ENCODE assay signal across 18 cellular contexts in the genomic region with DNA sequence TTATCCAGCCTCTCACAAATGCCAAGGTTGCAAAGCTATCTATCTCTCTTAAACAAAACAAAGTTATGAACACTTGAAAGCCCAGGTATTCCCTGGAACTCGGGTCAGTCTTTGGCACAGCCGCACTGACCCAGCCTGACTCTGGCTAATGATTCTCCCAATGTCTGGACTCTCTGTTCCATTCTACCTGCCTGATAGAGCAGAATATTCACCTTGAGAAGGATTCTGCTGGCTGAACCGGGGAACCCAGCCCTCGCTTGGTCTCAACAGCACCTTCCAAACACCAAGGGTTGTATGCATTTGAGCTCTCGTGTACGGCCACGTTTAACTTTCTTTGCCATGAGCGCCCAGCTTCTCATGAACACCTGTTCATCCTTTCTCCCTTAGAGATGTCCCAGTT.
DNase-seq lines count a peak whose midpoint lies in the region; ATAC-seq and TF ChIP-seq lines count a peak whose summit lies in the region.
"Had no signal": no experiment of that assay in that cellular context is flagged by ENCODE, and none has a peak within 500 bp of the region (broad histone marks: within the 10 kb centered on the region; RNA-seq: fewer than 3 reads in every experiment).

No MANE protein-coding gene starts in this region.

- no peaks in the 10 kb centered on the region for H3K36me3 Mint-ChIP-seq in activated CD8-positive, alpha-beta memory T cell treated with anti-CD3 and anti-CD28 coated beads, Interleukin-2, amount 10 ng/mL, durations not matched to agents 7 days and 5 days
- no peaks in the 10 kb centered on the region for H3K36me3 Mint-ChIP-seq in activated T-cell treated with anti-CD3 and anti-CD28 coated beads, Interleukin-2, amount 50 U/mL, for 24 hours (ENCODE audit: low read depth)
- H3K36me3 Mint-ChIP-seq: type B pancreatic cell had no signal

- WGBS in lung, 2 donors = 80 to 90% methylated on average over 8 of the region's 8 CpGs

- H3K36me3 ChIP-seq in lung (ENCODE audit: control insufficient read depth in 2 of 2, insufficient read depth in 2 of 2, low read length in 2 of 2) (peaks cover 0 to 5% of the 10 kb centered on the region in 2 donors), stomach smooth muscle (ENCODE audit: control insufficient read depth in 2 of 2, insufficient read depth in 2 of 2, low read length in 2 of 2) (no peaks in the 10 kb centered on the region)
- H3K36me3 ChIP-seq: SJCRH30 had no signal

- H3K9ac ChIP-seq in stomach smooth muscle (ENCODE audit: low read length in 2 of 2) = peak overlapping the region in 1 of 2 donors; percentile 36

- no peak overlapping the region for H3K27ac Mint-ChIP-seq in activated CD8-positive, alpha-beta memory T cell treated with anti-CD3 and anti-CD28 coated beads, Interleukin-2, amount 10 ng/mL, durations not matched to agents 7 days and 5 days
- H3K27ac Mint-ChIP-seq in activated T-cell treated with anti-CD3 and anti-CD28 coated beads, Interleukin-2, amount 50 U/mL, for 24 hours = no peak overlapping the region

- no peaks in the 10 kb centered on the region for H3K27me3 Mint-ChIP-seq in activated CD8-positive, alpha-beta memory T cell treated with anti-CD3 and anti-CD28 coated beads, Interleukin-2, amount 10 ng/mL, durations not matched to agents 7 days and 5 days
- no peaks in the 10 kb centered on the region for H3K27me3 Mint-ChIP-seq in activated T-cell treated with anti-CD3 and anti-CD28 coated beads, Interleukin-2, amount 50 U/mL, for 24 hours

- CTCF ChIA-PET in activated CD8-positive, alpha-beta memory T cell treated with anti-CD3 and anti-CD28 coated beads, Interleukin-2, amount 10 ng/mL, durations not matched to agents 7 days and 5 days (lab: Charles Lee) = interaction anchor here (0.9 to 1.2 kb wide), 3 partner anchors 8 to 280 kb away, joined by 3 to 5 read pairs (median 3); no protein-coding TSS in a partner anchor

- H3K4me1 ChIP-seq in lung (ENCODE audit: control insufficient read depth in 2 of 2, insufficient read depth in 2 of 2, low read length in 2 of 2) = peaks cover 59 to 74% of the 10 kb centered on the region in 2 donors
- H3K4me1 ChIP-seq in stomach smooth muscle (ENCODE audit: control insufficient read depth, insufficient read depth, low read length) = peaks cover 96% of the 10 kb centered on the region
- H3K4me1 ChIP-seq: SJCRH30 had no signal

- H3K27me3 ChIP-seq in lung (ENCODE audit: control insufficient read depth, insufficient read depth) (no peaks in the 10 kb centered on the region), stomach smooth muscle (ENCODE audit: control insufficient read depth in 1 of 2, insufficient read depth in 2 of 2, low read length in 2 of 2) (no peaks in the 10 kb centered on the region)
- H3K27me3 ChIP-seq: SJCRH30 had no signal

- TF ChIP-seq CTCF in 22Rv1 (IDR thresholded peaks at IDR 0.05) (no peak), lung (IDR thresholded peaks at IDR 0.05; ENCODE audit: control extremely low read depth, extremely low read depth) (no peak)

- no peak overlapping the region for H3K4me3 Mint-ChIP-seq in activated CD8-positive, alpha-beta memory T cell treated with anti-CD3 and anti-CD28 coated beads, Interleukin-2, amount 10 ng/mL, durations not matched to agents 7 days and 5 days
- H3K4me3 Mint-ChIP-seq in activated T-cell treated with anti-CD3 and anti-CD28 coated beads, Interleukin-2, amount 50 U/mL, for 24 hours = no peak overlapping the region
- H3K4me3 Mint-ChIP-seq: type B pancreatic cell had no signal

- H3K9me3 ChIP-seq in lung (ENCODE audit: control insufficient read depth in 2 of 2, insufficient read depth in 1 of 2, low read length in 1 of 2) (no peaks in the 10 kb centered on the region), stomach smooth muscle (ENCODE audit: control insufficient read depth in 2 of 2, low read length in 2 of 2) (no peaks in the 10 kb centered on the region)
- H3K9me3 ChIP-seq: SJCRH30 had no signal

- H3K4me1 Mint-ChIP-seq in activated CD8-positive, alpha-beta memory T cell treated with anti-CD3 and anti-CD28 coated beads, Interleukin-2, amount 10 ng/mL, durations not matched to agents 7 days and 5 days = peaks cover 61% of the 10 kb centered on the region
- peaks cover 75% of the 10 kb centered on the region for H3K4me1 Mint-ChIP-seq in activated T-cell treated with anti-CD3 and anti-CD28 coated beads, Interleukin-2, amount 50 U/mL, for 24 hours (ENCODE audit: low read depth)

- DNase-seq in lung (ENCODE audit: low spot score) (no peak), OCI-M1 (lab: John Stamatoyannopoulos, UW) (no peak)
- no peak for DNase-seq in activated CD8-positive, alpha-beta memory T cell treated with anti-CD3 and anti-CD28 coated beads, Interleukin-2, amount 10 ng/mL, durations not matched to agents 7 days and 5 days
- DNase-seq in activated T-cell treated with anti-CD3 and anti-CD28 coated beads, Interleukin-2, amount 50 U/mL, for 24 hours = no peak
- DNase-seq: activated gamma-delta T cell, cortex of kidney, GOT3, KBM-7, NCI-H1048, NCI-H2081, NCI-H510A treated with DMSO at 0.1 percent for 48 hours, SJCRH30, T-helper 2 cell had no signal

- H3K9me3 Mint-ChIP-seq in activated CD8-positive, alpha-beta memory T cell treated with anti-CD3 and anti-CD28 coated beads, Interleukin-2, amount 10 ng/mL, durations not matched to agents 7 days and 5 days (ENCODE audit: low read depth) = no peaks in the 10 kb centered on the region
- no peaks in the 10 kb centered on the region for H3K9me3 Mint-ChIP-seq in activated T-cell treated with anti-CD3 and anti-CD28 coated beads, Interleukin-2, amount 50 U/mL, for 24 hours
- H3K9me3 Mint-ChIP-seq: type B pancreatic cell had no signal

- H3K27ac ChIP-seq in 22Rv1 (peak overlapping the region; percentile 98), angular gyrus (ENCODE audit: low read depth, low read length) (peak overlapping the region; percentile 61), lung (ENCODE audit: low read depth in 1 of 2, low read length in 1 of 2) (peak overlapping the region; percentile 54 to 99), stomach smooth muscle (ENCODE audit: low read length) (peak overlapping the region; percentile 100)
- H3K27ac ChIP-seq: SJCRH30 had no signal

- no peak for ATAC-seq in lung (ENCODE audit: insufficient read depth, low FRiP score)
- no peak for ATAC-seq in HG02938 (IDR thresholded peaks at IDR 0.05; ENCODE audit: unreplicated experiment)
- no peak for ATAC-seq in activated CD8-positive, alpha-beta memory T cell treated with anti-CD3 and anti-CD28 coated beads, Interleukin-2, amount 10 ng/mL, durations not matched to agents 7 days and 5 days

- H3K4me3 ChIP-seq in lung (no peak overlapping the region), stomach smooth muscle (ENCODE audit: low read length in 2 of 2) (peak overlapping the region in 1 of 2 donors; percentile 15)
- H3K4me3 ChIP-seq: SJCRH30 had no signal
